ENCODE assay signal across 1 cellular context in genomic region chr13:46339035-46339666, GRCh38.
TF ChIP-seq lines count a peak whose summit lies in the region.

No MANE protein-coding gene starts in this region.

TF ChIP-seq in GM12878, 131 proteins besides CTCF, POLR2A, EP300 and RAD21 (continued from another document and continues in another):
- TF ChIP-seq ETV6 (conservative IDR thresholded peaks at IDR 0.05 in 1 of 2, IDR thresholded peaks at IDR 0.05 in 1 of 2; ENCODE audit: borderline replicate concordance in 1 of 2, low read depth in 1 of 2) (peak in 1 of 2 experiments; percentile 66; a peak in 1 of 4 replicates), EGR1 (IDR thresholded peaks at IDR 0.05; ENCODE audit: borderline replicate concordance in 1 of 2, low read depth in 2 of 2, low read length in 2 of 2) (no peak), CHD4 (IDR thresholded peaks at IDR 0.05) (no peak), FOXM1 (IDR thresholded peaks at IDR 0.05; ENCODE audit: low read depth, low read length) (no peak), FOS (IDR thresholded peaks at IDR 0.05; ENCODE audit: borderline replicate concordance, extremely low read depth, insufficient read length) (no peak), ZNF217 (IDR thresholded peaks at IDR 0.05) (no peak), SIX5 (IDR thresholded peaks at IDR 0.05; ENCODE audit: low read depth, low read length, severe bottlenecking) (no peak), ESRRA (IDR thresholded peaks at IDR 0.05; ENCODE audit: low read length) (no peak), ZSCAN29 (IDR thresholded peaks at IDR 0.05) (no peak), E4F1 (IDR thresholded peaks at IDR 0.05; ENCODE audit: borderline replicate concordance, partially characterized antibody) (no peak), ZNF207 (IDR thresholded peaks at IDR 0.05; ENCODE audit: borderline replicate concordance) (no peak), SMC3 (IDR thresholded peaks at IDR 0.05; ENCODE audit: borderline replicate concordance, low read length) (no peak), BACH1 (IDR thresholded peaks at IDR 0.05; ENCODE audit: borderline replicate concordance) (no peak), MTA2 (IDR thresholded peaks at IDR 0.05; ENCODE audit: low read depth) (0 out of 2 replicates have a peak, but pooled peaks have one; percentile 31), SMAD5 (IDR thresholded peaks at IDR 0.05; ENCODE audit: low read depth) (no peak), ATF7 (IDR thresholded peaks at IDR 0.05; ENCODE audit: low read depth) (no peak; the same call in 1 of the 2 replicates), SPI1 (IDR thresholded peaks at IDR 0.05; ENCODE audit: borderline replicate concordance, insufficient read depth, low read depth, low read length) (peak; percentile 58), RAD51 (IDR thresholded peaks at IDR 0.05) (no peak), ZBTB11 (CRISPR knock-in tag; IDR thresholded peaks at IDR 0.05) (no peak), LARP7 (IDR thresholded peaks at IDR 0.05) (no peak), TCF12 (IDR thresholded peaks at IDR 0.05; ENCODE audit: low read depth, low read length) (no peak), IKZF1 (conservative IDR thresholded peaks at IDR 0.05) (peak; percentile 80), IRF4 (IDR thresholded peaks at IDR 0.05; ENCODE audit: low read depth, low read length) (0 out of 2 replicates have a peak, but pooled peaks have one; percentile 9), NR2C1 (IDR thresholded peaks at IDR 0.05) (no peak), EZH2 (IDR thresholded peaks at IDR 0.05; ENCODE audit: borderline replicate concordance, control insufficient read depth, low read depth, low read length) (no peak), TARDBP (IDR thresholded peaks at IDR 0.05; ENCODE audit: borderline replicate concordance) (no peak), SUPT20H (IDR thresholded peaks at IDR 0.05; ENCODE audit: borderline replicate concordance, control insufficient read depth, low read depth, low read length) (no peak), NFIC (IDR thresholded peaks at IDR 0.05; ENCODE audit: low read depth, low read length) (peak; percentile 80), NFYA (IDR thresholded peaks at IDR 0.05; ENCODE audit: borderline replicate concordance, low read depth, low read length) (no peak), SP1 (IDR thresholded peaks at IDR 0.05; ENCODE audit: low read depth, low read length) (no peak), SREBF2 (IDR thresholded peaks at IDR 0.05; ENCODE audit: low read length) (no peak)
- TF ChIP-seq, protein P1, sequence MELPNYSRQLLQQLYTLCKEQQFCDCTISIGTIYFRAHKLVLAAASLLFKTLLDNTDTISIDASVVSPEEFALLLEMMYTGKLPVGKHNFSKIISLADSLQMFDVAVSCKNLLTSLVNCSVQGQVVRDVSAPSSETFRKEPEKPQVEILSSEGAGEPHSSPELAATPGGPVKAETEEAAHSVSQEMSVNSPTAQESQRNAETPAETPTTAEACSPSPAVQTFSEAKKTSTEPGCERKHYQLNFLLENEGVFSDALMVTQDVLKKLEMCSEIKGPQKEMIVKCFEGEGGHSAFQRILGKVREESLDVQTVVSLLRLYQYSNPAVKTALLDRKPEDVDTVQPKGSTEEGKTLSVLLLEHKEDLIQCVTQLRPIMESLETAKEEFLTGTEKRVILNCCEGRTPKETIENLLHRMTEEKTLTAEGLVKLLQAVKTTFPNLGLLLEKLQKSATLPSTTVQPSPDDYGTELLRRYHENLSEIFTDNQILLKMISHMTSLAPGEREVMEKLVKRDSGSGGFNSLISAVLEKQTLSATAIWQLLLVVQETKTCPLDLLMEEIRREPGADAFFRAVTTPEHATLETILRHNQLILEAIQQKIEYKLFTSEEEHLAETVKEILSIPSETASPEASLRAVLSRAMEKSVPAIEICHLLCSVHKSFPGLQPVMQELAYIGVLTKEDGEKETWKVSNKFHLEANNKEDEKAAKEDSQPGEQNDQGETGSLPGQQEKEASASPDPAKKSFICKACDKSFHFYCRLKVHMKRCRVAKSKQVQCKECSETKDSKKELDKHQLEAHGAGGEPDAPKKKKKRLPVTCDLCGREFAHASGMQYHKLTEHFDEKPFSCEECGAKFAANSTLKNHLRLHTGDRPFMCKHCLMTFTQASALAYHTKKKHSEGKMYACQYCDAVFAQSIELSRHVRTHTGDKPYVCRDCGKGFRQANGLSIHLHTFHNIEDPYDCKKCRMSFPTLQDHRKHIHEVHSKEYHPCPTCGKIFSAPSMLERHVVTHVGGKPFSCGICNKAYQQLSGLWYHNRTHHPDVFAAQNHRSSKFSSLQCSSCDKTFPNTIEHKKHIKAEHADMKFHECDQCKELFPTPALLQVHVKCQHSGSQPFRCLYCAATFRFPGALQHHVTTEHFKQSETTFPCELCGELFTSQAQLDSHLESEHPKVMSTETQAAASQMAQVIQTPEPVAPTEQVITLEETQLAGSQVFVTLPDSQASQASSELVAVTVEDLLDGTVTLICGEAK (IDR thresholded peaks at IDR 0.05; ENCODE audit: borderline replicate concordance): no peak
- TF ChIP-seq, protein P2, sequence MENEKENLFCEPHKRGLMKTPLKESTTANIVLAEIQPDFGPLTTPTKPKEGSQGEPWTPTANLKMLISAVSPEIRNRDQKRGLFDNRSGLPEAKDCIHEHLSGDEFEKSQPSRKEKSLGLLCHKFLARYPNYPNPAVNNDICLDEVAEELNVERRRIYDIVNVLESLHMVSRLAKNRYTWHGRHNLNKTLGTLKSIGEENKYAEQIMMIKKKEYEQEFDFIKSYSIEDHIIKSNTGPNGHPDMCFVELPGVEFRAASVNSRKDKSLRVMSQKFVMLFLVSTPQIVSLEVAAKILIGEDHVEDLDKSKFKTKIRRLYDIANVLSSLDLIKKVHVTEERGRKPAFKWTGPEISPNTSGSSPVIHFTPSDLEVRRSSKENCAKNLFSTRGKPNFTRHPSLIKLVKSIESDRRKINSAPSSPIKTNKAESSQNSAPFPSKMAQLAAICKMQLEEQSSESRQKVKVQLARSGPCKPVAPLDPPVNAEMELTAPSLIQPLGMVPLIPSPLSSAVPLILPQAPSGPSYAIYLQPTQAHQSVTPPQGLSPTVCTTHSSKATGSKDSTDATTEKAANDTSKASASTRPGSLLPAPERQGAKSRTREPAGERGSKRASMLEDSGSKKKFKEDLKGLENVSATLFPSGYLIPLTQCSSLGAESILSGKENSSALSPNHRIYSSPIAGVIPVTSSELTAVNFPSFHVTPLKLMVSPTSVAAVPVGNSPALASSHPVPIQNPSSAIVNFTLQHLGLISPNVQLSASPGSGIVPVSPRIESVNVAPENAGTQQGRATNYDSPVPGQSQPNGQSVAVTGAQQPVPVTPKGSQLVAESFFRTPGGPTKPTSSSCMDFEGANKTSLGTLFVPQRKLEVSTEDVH (IDR thresholded peaks at IDR 0.05; ENCODE audit: low read depth, partially characterized antibody): no peak
- TF ChIP-seq, protein P3, sequence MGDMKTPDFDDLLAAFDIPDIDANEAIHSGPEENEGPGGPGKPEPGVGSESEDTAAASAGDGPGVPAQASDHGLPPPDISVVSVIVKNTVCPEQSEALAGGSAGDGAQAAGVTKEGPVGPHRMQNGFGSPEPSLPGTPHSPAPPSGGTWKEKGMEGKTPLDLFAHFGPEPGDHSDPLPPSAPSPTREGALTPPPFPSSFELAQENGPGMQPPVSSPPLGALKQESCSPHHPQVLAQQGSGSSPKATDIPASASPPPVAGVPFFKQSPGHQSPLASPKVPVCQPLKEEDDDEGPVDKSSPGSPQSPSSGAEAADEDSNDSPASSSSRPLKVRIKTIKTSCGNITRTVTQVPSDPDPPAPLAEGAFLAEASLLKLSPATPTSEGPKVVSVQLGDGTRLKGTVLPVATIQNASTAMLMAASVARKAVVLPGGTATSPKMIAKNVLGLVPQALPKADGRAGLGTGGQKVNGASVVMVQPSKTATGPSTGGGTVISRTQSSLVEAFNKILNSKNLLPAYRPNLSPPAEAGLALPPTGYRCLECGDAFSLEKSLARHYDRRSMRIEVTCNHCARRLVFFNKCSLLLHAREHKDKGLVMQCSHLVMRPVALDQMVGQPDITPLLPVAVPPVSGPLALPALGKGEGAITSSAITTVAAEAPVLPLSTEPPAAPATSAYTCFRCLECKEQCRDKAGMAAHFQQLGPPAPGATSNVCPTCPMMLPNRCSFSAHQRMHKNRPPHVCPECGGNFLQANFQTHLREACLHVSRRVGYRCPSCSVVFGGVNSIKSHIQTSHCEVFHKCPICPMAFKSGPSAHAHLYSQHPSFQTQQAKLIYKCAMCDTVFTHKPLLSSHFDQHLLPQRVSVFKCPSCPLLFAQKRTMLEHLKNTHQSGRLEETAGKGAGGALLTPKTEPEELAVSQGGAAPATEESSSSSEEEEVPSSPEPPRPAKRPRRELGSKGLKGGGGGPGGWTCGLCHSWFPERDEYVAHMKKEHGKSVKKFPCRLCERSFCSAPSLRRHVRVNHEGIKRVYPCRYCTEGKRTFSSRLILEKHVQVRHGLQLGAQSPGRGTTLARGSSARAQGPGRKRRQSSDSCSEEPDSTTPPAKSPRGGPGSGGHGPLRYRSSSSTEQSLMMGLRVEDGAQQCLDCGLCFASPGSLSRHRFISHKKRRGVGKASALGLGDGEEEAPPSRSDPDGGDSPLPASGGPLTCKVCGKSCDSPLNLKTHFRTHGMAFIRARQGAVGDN (IDR thresholded peaks at IDR 0.05): no peak
- TF ChIP-seq, protein P4, sequence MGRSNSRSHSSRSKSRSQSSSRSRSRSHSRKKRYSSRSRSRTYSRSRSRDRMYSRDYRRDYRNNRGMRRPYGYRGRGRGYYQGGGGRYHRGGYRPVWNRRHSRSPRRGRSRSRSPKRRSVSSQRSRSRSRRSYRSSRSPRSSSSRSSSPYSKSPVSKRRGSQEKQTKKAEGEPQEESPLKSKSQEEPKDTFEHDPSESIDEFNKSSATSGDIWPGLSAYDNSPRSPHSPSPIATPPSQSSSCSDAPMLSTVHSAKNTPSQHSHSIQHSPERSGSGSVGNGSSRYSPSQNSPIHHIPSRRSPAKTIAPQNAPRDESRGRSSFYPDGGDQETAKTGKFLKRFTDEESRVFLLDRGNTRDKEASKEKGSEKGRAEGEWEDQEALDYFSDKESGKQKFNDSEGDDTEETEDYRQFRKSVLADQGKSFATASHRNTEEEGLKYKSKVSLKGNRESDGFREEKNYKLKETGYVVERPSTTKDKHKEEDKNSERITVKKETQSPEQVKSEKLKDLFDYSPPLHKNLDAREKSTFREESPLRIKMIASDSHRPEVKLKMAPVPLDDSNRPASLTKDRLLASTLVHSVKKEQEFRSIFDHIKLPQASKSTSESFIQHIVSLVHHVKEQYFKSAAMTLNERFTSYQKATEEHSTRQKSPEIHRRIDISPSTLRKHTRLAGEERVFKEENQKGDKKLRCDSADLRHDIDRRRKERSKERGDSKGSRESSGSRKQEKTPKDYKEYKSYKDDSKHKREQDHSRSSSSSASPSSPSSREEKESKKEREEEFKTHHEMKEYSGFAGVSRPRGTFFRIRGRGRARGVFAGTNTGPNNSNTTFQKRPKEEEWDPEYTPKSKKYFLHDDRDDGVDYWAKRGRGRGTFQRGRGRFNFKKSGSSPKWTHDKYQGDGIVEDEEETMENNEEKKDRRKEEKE (IDR thresholded peaks at IDR 0.05): no peak
- TF ChIP-seq, protein P5, sequence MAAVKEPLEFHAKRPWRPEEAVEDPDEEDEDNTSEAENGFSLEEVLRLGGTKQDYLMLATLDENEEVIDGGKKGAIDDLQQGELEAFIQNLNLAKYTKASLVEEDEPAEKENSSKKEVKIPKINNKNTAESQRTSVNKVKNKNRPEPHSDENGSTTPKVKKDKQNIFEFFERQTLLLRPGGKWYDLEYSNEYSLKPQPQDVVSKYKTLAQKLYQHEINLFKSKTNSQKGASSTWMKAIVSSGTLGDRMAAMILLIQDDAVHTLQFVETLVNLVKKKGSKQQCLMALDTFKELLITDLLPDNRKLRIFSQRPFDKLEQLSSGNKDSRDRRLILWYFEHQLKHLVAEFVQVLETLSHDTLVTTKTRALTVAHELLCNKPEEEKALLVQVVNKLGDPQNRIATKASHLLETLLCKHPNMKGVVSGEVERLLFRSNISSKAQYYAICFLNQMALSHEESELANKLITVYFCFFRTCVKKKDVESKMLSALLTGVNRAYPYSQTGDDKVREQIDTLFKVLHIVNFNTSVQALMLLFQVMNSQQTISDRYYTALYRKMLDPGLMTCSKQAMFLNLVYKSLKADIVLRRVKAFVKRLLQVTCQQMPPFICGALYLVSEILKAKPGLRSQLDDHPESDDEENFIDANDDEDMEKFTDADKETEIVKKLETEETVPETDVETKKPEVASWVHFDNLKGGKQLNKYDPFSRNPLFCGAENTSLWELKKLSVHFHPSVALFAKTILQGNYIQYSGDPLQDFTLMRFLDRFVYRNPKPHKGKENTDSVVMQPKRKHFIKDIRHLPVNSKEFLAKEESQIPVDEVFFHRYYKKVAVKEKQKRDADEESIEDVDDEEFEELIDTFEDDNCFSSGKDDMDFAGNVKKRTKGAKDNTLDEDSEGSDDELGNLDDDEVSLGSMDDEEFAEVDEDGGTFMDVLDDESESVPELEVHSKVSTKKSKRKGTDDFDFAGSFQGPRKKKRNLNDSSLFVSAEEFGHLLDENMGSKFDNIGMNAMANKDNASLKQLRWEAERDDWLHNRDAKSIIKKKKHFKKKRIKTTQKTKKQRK (IDR thresholded peaks at IDR 0.05; ENCODE audit: low read depth, low read length): no peak
